ENCODE assay signal across 13 cellular contexts in genomic region chr4:184899261-184900134, GRCh38.
DNase-seq lines count a peak whose midpoint lies in the region; ATAC-seq and TF ChIP-seq lines count a peak whose summit lies in the region.
"Had no signal": no experiment of that assay in that cellular context is flagged by ENCODE, and none has a peak within 500 bp of the region (broad histone marks: within the 10 kb centered on the region; RNA-seq: fewer than 3 reads in every experiment).

No MANE protein-coding gene starts in this region.

- H3K4me3 ChIP-seq in AG09309 (ENCODE audit: control insufficient read depth, low read depth, low read length) = no peak overlapping the region
- no peak overlapping the region for H3K4me3 ChIP-seq in mammary epithelial cell (replicated peaks in 1 of 3; ENCODE audit: insufficient read depth in 1 of 3, low read depth in 2 of 3, low read length in 3 of 3)
- no peak overlapping the region for H3K4me3 ChIP-seq in lung

- no TSS peak for BruUV-seq in mammary epithelial cell (replicated peaks; lab: Mats Ljungman, UMichigan)

- peak; percentile 16 for ATAC-seq in lung (ENCODE audit: insufficient read depth, low FRiP score)
- ATAC-seq in HG03196 (IDR thresholded peaks at IDR 0.05; ENCODE audit: unreplicated experiment) = no peak

- peaks cover 6% of the 10 kb centered on the region; the same call in 1 of the 2 replicates for H3K4me1 Mint-ChIP-seq in HFFc6 (ENCODE audit: low read depth)
- H3K4me1 Mint-ChIP-seq: CD4-positive, CD25-positive, alpha-beta regulatory T cell had no signal

- H3K27ac ChIP-seq in mammary epithelial cell (ENCODE audit: insufficient read depth, low read depth, low read length) = no peak overlapping the region
- peak overlapping the region in 1 of 2 donors; percentile 36 for H3K27ac ChIP-seq in lung (ENCODE audit: low read depth in 1 of 2, low read length in 1 of 2)

- H3K36me3 Mint-ChIP-seq in HFFc6 (ENCODE audit: low read depth) = 0 out of 2 replicates have a peak, but pooled peaks cover 5% of the 10 kb centered on the region
- H3K36me3 Mint-ChIP-seq: brain, memory B cell had no signal

- H4K20me1 ChIP-seq in mammary epithelial cell (ENCODE audit: insufficient read depth, low read length) = no peaks in the 10 kb centered on the region

- H3K27ac Mint-ChIP-seq in HFFc6 = no peak overlapping the region
- H3K27ac Mint-ChIP-seq: CD4-positive, CD25-positive, alpha-beta regulatory T cell; memory B cell had no signal

- H3K27me3 ChIP-seq in mammary epithelial cell (ENCODE audit: insufficient read depth, low read length) (no peaks in the 10 kb centered on the region), lung (ENCODE audit: control insufficient read depth, insufficient read depth) (no peaks in the 10 kb centered on the region)

- H3K9ac ChIP-seq in mammary epithelial cell (ENCODE audit: insufficient read depth, low read length) = no peak overlapping the region

- H3K4me3 Mint-ChIP-seq in HFFc6 = no peak overlapping the region
- H3K4me3 Mint-ChIP-seq: brain; CD4-positive, CD25-positive, alpha-beta regulatory T cell; memory B cell had no signal

- DNase-seq in AG09309 (ENCODE audit: low read depth) (peak; percentile 3), HFFc6 (peak; percentile 45), mammary epithelial cell (peak; percentile 73), lung (ENCODE audit: low spot score) (peak; percentile 44), HuH-7 (ENCODE audit: low spot score) (no peak), NCI-H774 (lab: John Stamatoyannopoulos, UW) (no peak), GM10248 (ENCODE audit: extremely low spot score) (no peak)
- DNase-seq: activated T-cell treated with anti-CD3 and anti-CD28 coated beads, Interleukin-2, amount 50 U/mL, for 1 hour; CD4-positive, CD25-positive, alpha-beta regulatory T cell; NCI-H187 treated with DMSO at 0.1 percent for 48 hours had no signal

- H3K4me1 ChIP-seq in mammary epithelial cell (ENCODE audit: insufficient read depth, low read length) (peaks cover 18% of the 10 kb centered on the region), lung (ENCODE audit: control insufficient read depth in 2 of 2, insufficient read depth in 2 of 2, low read length in 2 of 2) (peaks cover 0 to 7% of the 10 kb centered on the region in 2 donors)

- H3K36me3 ChIP-seq in mammary epithelial cell (ENCODE audit: insufficient read depth, low read length) = no peaks in the 10 kb centered on the region
- no peaks in the 10 kb centered on the region for H3K36me3 ChIP-seq in lung (ENCODE audit: control insufficient read depth in 2 of 2, insufficient read depth in 2 of 2, low read length in 2 of 2)

- intact Hi-C loops in mammary epithelial cell (cut with micrococcal nuclease) = no loop called here

- H3K9me3 Mint-ChIP-seq in HFFc6 = no peaks in the 10 kb centered on the region
- H3K9me3 Mint-ChIP-seq: memory B cell had no signal

- no peak overlapping the region for H2AFZ ChIP-seq in mammary epithelial cell (ENCODE audit: low read depth, low read length)

- CTCF ChIA-PET in mammary epithelial cell (lab: Charles Lee; ENCODE audit: low non-redundant PET) (no interaction called here), GM10248 (lab: Yijun Ruan, JAX) (interaction anchor here (1.1 to 1.5 kb wide), 2 partner anchors 10 to 25 kb away, joined by 3 to 4 read pairs; no protein-coding TSS in a partner anchor)

- WGBS in mammary epithelial cell (ENCODE audit: low coverage, missing lambda C conversion rate) = 73% methylated on average over 9 of the region's 9 CpGs
- 76 to 77% methylated on average over 9 of the region's 9 CpGs for WGBS in lung, 2 donors

- dilution Hi-C loops in mammary epithelial cell (cut with HindIII; ENCODE audit: low sequenced_read_pairs) = no loop called here

- in situ Hi-C loops in mammary epithelial cell (cut with MboI; ENCODE audit: low sequenced_read_pairs in 2 of 2) = no loop called here

- H3K27me3 Mint-ChIP-seq in HFFc6 (ENCODE audit: insufficient read depth) = peaks cover 8% of the 10 kb centered on the region

- no peaks in the 10 kb centered on the region for H3K9me3 ChIP-seq in mammary epithelial cell (replicated peaks; ENCODE audit: insufficient read depth, low read length)
- peaks cover 0 to 2% of the 10 kb centered on the region in 2 donors for H3K9me3 ChIP-seq in lung (ENCODE audit: control insufficient read depth in 2 of 2, insufficient read depth in 1 of 2, low read length in 1 of 2)

- H3K4me2 ChIP-seq in mammary epithelial cell (ENCODE audit: insufficient read depth, low read depth, low read length) = no peak overlapping the region

- POLR2A ChIA-PET in GM10248 (lab: Yijun Ruan, JAX) = no interaction called here

- H3K79me2 ChIP-seq in mammary epithelial cell (ENCODE audit: insufficient read depth, low read length) = no peaks in the 10 kb centered on the region

- no peak for TF ChIP-seq CTCF in AG09309 (IDR thresholded peaks at IDR 0.05; ENCODE audit: control insufficient read depth, insufficient read depth, low read depth, low read length, missing control alignments)
- no peak for TF ChIP-seq CTCF in HFFc6 (IDR thresholded peaks at IDR 0.05)
- TF ChIP-seq CTCF in mammary epithelial cell (conservative IDR thresholded peaks at IDR 0.05 in 1 of 2, IDR thresholded peaks at IDR 0.05 in 1 of 2; ENCODE audit: extremely low read depth in 1 of 2, insufficient read depth in 1 of 2, low read depth in 1 of 2, low read length in 2 of 2) = no peak
- no peak for TF ChIP-seq CTCF in lung (IDR thresholded peaks at IDR 0.05; ENCODE audit: control extremely low read depth, extremely low read depth)
- TF ChIP-seq CTCF in GM10248 (IDR thresholded peaks at IDR 0.05; ENCODE audit: control extremely low read depth, extremely low read depth, low read depth, missing control alignments) = no peak

Comparison
In these comparisons a context has a peak if more than half of its experiments do, and no peak if none do; other contexts are left out.
1. DNase-seq: peak in AG09309 (single experiment), HFFc6 (single experiment), mammary epithelial cell (single experiment) and lung (single experiment); none in HuH-7 (single experiment), NCI-H774 (single experiment) and GM10248 (single experiment).